Comparison of ENCODE assay signal across 14 cellular contexts in genomic region chr17:5785343-5785742, GRCh38.
A peak's percentile ranks its signal among the peaks of the same experiment; 100 is the strongest.
DNase-seq lines count a peak whose midpoint lies in the region; ATAC-seq and TF ChIP-seq lines count a peak whose summit lies in the region.
"Had no signal": no experiment of that assay in that cellular context is flagged by ENCODE, and none has a peak within 500 bp of the region (broad histone marks: within the 10 kb centered on the region; RNA-seq: fewer than 3 reads in every experiment).

No MANE protein-coding gene starts in this region.

- H3K4me3 ChIP-seq in AG10803 (ENCODE audit: low read length) = no peak overlapping the region
- H3K4me3 ChIP-seq: gastrocnemius medialis, ovary had no signal

- TF ChIP-seq CTCF in AG10803 (conservative IDR thresholded peaks at IDR 0.05; ENCODE audit: low read length) (no peak), RWPE1 (conservative IDR thresholded peaks at IDR 0.05; ENCODE audit: low read depth) (no peak)

- H3K27ac ChIP-seq in RWPE1 = no peak overlapping the region; the same call in 1 of the 2 replicates
- H3K27ac ChIP-seq: gastrocnemius medialis, ovary, VCaP had no signal

- H3K27me3 Mint-ChIP-seq in activated T-cell treated with anti-CD3 and anti-CD28 coated beads, Interleukin-2, amount 50 U/mL, for 4 hours (ENCODE audit: low read depth) = peaks cover 27% of the 10 kb centered on the region

- no peaks in the 10 kb centered on the region for H3K4me1 Mint-ChIP-seq in activated T-cell treated with anti-CD3 and anti-CD28 coated beads, Interleukin-2, amount 50 U/mL, for 4 hours (ENCODE audit: low read depth)

- DNase-seq in AG10803 (ENCODE audit: low read depth) (peak; percentile 80), HCEC 1CT (peak; percentile 67), RWPE1 (ENCODE audit: low spot score) (peak; percentile 30), iris pigment epithelial cell (ENCODE audit: low read depth) (peak; percentile 37), NCI-H748 (lab: John Stamatoyannopoulos, UW; ENCODE audit: unreplicated experiment) (no peak), C1 segment of cervical spinal cord (lab: John Stamatoyannopoulos, UW) (no peak)
- DNase-seq in activated T-cell treated with anti-CD3 and anti-CD28 coated beads, Interleukin-2, amount 50 U/mL, for 4 hours = no peak
- DNase-seq: caudate nucleus, gastrocnemius medialis, NCI-H2081 treated with DMSO at 0.1 percent for 48 hours, ovary had no signal

- no peaks in the 10 kb centered on the region for H3K36me3 Mint-ChIP-seq in activated T-cell treated with anti-CD3 and anti-CD28 coated beads, Interleukin-2, amount 50 U/mL, for 4 hours (ENCODE audit: insufficient read depth)

- no peak for ATAC-seq in GM18502 (IDR thresholded peaks at IDR 0.05; ENCODE audit: poor library complexity, unreplicated experiment)
- ATAC-seq in activated T-cell treated with anti-CD3 and anti-CD28 coated beads, Interleukin-2, amount 50 U/mL, for 4 hours = no peak
- ATAC-seq: gastrocnemius medialis, Right ventricle myocardium inferior had no signal

- H3K9me3 Mint-ChIP-seq in activated T-cell treated with anti-CD3 and anti-CD28 coated beads, Interleukin-2, amount 50 U/mL, for 4 hours = no peaks in the 10 kb centered on the region

- POLR2A ChIA-PET in RWPE1 (lab: Yijun Ruan, JAX; ENCODE audit: low non-redundant PET) = no interaction called here

- CTCF ChIA-PET in RWPE1 (lab: Yijun Ruan, JAX) = interaction anchor here (0.6 kb wide), 1 partner anchor 565 kb away, joined by 3 read pairs; no protein-coding TSS in a partner anchor

- H3K4me3 Mint-ChIP-seq in activated T-cell treated with anti-CD3 and anti-CD28 coated beads, Interleukin-2, amount 50 U/mL, for 4 hours = no peak overlapping the region

Comparison
In these comparisons a context has a peak if more than half of its experiments do, and no peak if none do; other contexts are left out.
1. DNase-seq: peak in AG10803 (single experiment), HCEC 1CT (single experiment), RWPE1 (single experiment) and iris pigment epithelial cell (single experiment); none in NCI-H748 (single experiment), C1 segment of cervical spinal cord (0 of 14) and activated T-cell treated with anti-CD3 and anti-CD28 coated beads, Interleukin-2, amount 50 U/mL, for 4 hours (single experiment).